Comparison of ENCODE assay signal across 11 cellular contexts in genomic region chr7:22576941-22577927, GRCh38.
A peak's percentile ranks its signal among the peaks of the same experiment; 100 is the strongest.
DNase-seq lines count a peak whose midpoint lies in the region; ATAC-seq and TF ChIP-seq lines count a peak whose summit lies in the region.
"Had no signal": no experiment of that assay in that cellular context is flagged by ENCODE, and none has a peak within 500 bp of the region (broad histone marks: within the 10 kb centered on the region; RNA-seq: fewer than 3 reads in every experiment).

No MANE protein-coding gene starts in this region.

- TF ChIP-seq EP300 in esophagus muscularis mucosa (IDR thresholded peaks at IDR 0.05) = no peak

- no peak overlapping the region for H3K27ac Mint-ChIP-seq in naive thymus-derived CD4-positive, alpha-beta T cell
- H3K27ac Mint-ChIP-seq in activated T-cell treated with anti-CD3 and anti-CD28 coated beads, Interleukin-2, amount 50 U/mL, for 72 hours = no peak overlapping the region
- H3K27ac Mint-ChIP-seq: T-helper 1 cell treated with Interleukin-12 subunit alpha and Interleukin-12 subunit beta and Interleukin-4 antibody, amounts not matched to agents 30 μg/mL and 1 μg/mL, for 36 hours had no signal

- intact Hi-C loops in esophagus muscularis mucosa (cut with DNase I) = no loop called here
- intact Hi-C loops in naive thymus-derived CD4-positive, alpha-beta T cell (cut with micrococcal nuclease) = no loop called here

- H3K4me1 ChIP-seq in esophagus muscularis mucosa = peaks cover 9 to 35% (median 27%) of the 10 kb centered on the region in 4 donors
- H3K4me1 ChIP-seq in naive thymus-derived CD4-positive, alpha-beta T cell (ENCODE audit: control insufficient read depth in 2 of 2, insufficient read depth in 2 of 2, low read length in 2 of 2) = no peaks in the 10 kb centered on the region

- peaks cover 10 to 56% (median 15%) of the 10 kb centered on the region in 5 donors for H3K27me3 Mint-ChIP-seq in naive thymus-derived CD4-positive, alpha-beta T cell
- H3K27me3 Mint-ChIP-seq in activated T-cell treated with anti-CD3 and anti-CD28 coated beads, Interleukin-2, amount 50 U/mL, for 72 hours (ENCODE audit: low read depth) = peaks cover 62% of the 10 kb centered on the region

- peaks cover 0 to 7% (median 0%) of the 10 kb centered on the region in 5 donors for H3K36me3 Mint-ChIP-seq in naive thymus-derived CD4-positive, alpha-beta T cell
- H3K36me3 Mint-ChIP-seq in activated T-cell treated with anti-CD3 and anti-CD28 coated beads, Interleukin-2, amount 50 U/mL, for 72 hours (ENCODE audit: insufficient read depth in 2 of 2) = no peaks in the 10 kb centered on the region

- H3K27ac ChIP-seq in esophagus muscularis mucosa (replicated peaks in 1 of 4) = peak overlapping the region; percentile 63 to 78 (median 68)
- H3K27ac ChIP-seq in naive thymus-derived CD4-positive, alpha-beta T cell (ENCODE audit: low read depth, low read length) = no peak overlapping the region

- H3K4me3 ChIP-seq in AG09309 (ENCODE audit: control insufficient read depth, low read depth, low read length) (no peak overlapping the region), esophagus muscularis mucosa (no peak overlapping the region)
- no peak overlapping the region for H3K4me3 ChIP-seq in naive thymus-derived CD4-positive, alpha-beta T cell (ENCODE audit: low read length)

- no peak overlapping the region for H3K4me3 Mint-ChIP-seq in naive thymus-derived CD4-positive, alpha-beta T cell
- no peak overlapping the region for H3K4me3 Mint-ChIP-seq in activated T-cell treated with anti-CD3 and anti-CD28 coated beads, Interleukin-2, amount 50 U/mL, for 72 hours
- H3K4me3 Mint-ChIP-seq: T-helper 1 cell treated with Interleukin-12 subunit alpha and Interleukin-12 subunit beta and Interleukin-4 antibody, amounts not matched to agents 30 μg/mL and 1 μg/mL, for 36 hours had no signal

- POLR2A ChIA-PET in naive thymus-derived CD4-positive, alpha-beta T cell (lab: Charles Lee) = no interaction called here

- WGBS in esophagus muscularis mucosa = 46% methylated on average over 11 of the region's 11 CpGs

- H3K9me3 ChIP-seq in esophagus muscularis mucosa = no peaks in the 10 kb centered on the region
- no peaks in the 10 kb centered on the region for H3K9me3 ChIP-seq in naive thymus-derived CD4-positive, alpha-beta T cell (ENCODE audit: control insufficient read depth in 2 of 3, low read length in 3 of 3)

- peak; percentile 100 for DNase-seq in AG09309 (ENCODE audit: low read depth)
- peak; percentile 89 for DNase-seq in NOMO-1 treated with DMSO at 0.1 percent for 48 hours (lab: John Stamatoyannopoulos, UW; ENCODE audit: unreplicated experiment)
- DNase-seq in esophagus muscularis mucosa (ENCODE audit: extremely low spot score) = no peak
- DNase-seq in naive thymus-derived CD4-positive, alpha-beta T cell = no peak
- no peak for DNase-seq in activated T-cell treated with anti-CD3 and anti-CD28 coated beads, Interleukin-2, amount 50 U/mL, for 72 hours
- no peak for DNase-seq in NCI-H187 (lab: John Stamatoyannopoulos, UW)
- DNase-seq: DMS79 treated with DMSO at 0.1 percent for 48 hours, glutamatergic neuron had no signal

- H3K9me3 Mint-ChIP-seq in naive thymus-derived CD4-positive, alpha-beta T cell = peaks cover 0 to 3% (median 0%) of the 10 kb centered on the region in 11 donors
- H3K9me3 Mint-ChIP-seq in activated T-cell treated with anti-CD3 and anti-CD28 coated beads, Interleukin-2, amount 50 U/mL, for 72 hours = peaks cover 0 to 1% of the 10 kb centered on the region in 2 donors
- H3K9me3 Mint-ChIP-seq: T-helper 1 cell treated with Interleukin-12 subunit alpha and Interleukin-12 subunit beta and Interleukin-4 antibody, amounts not matched to agents 30 μg/mL and 1 μg/mL, for 36 hours had no signal

- peak; percentile 66 for ATAC-seq in naive thymus-derived CD4-positive, alpha-beta T cell
- ATAC-seq in HG02642 (IDR thresholded peaks at IDR 0.05; ENCODE audit: poor library complexity, unreplicated experiment) = no peak
- ATAC-seq in activated T-cell treated with anti-CD3 and anti-CD28 coated beads, Interleukin-2, amount 50 U/mL, for 72 hours (replicated peaks in 1 of 2) = no peak
- no peak for ATAC-seq in HG03175 (IDR thresholded peaks at IDR 0.05; ENCODE audit: unreplicated experiment)

- CTCF ChIA-PET in naive thymus-derived CD4-positive, alpha-beta T cell (lab: Charles Lee) = interaction anchor here (0.9 kb wide), 1 partner anchor 53 kb away, joined by 3 read pairs; no protein-coding TSS in a partner anchor

- peaks cover 0 to 22% (median 0%) of the 10 kb centered on the region in 4 donors for H3K36me3 ChIP-seq in esophagus muscularis mucosa
- H3K36me3 ChIP-seq in naive thymus-derived CD4-positive, alpha-beta T cell (ENCODE audit: control insufficient read depth in 2 of 3, insufficient read depth in 3 of 3, low read length in 3 of 3) = no peaks in the 10 kb centered on the region

- no peaks in the 10 kb centered on the region for H3K27me3 ChIP-seq in esophagus muscularis mucosa
- no peaks in the 10 kb centered on the region for H3K27me3 ChIP-seq in naive thymus-derived CD4-positive, alpha-beta T cell (ENCODE audit: control insufficient read depth in 2 of 2, insufficient read depth in 2 of 2, low read length in 2 of 2)

- peaks cover 0 to 10% (median 0%) of the 10 kb centered on the region in 7 donors for H3K4me1 Mint-ChIP-seq in naive thymus-derived CD4-positive, alpha-beta T cell
- no peaks in the 10 kb centered on the region for H3K4me1 Mint-ChIP-seq in activated T-cell treated with anti-CD3 and anti-CD28 coated beads, Interleukin-2, amount 50 U/mL, for 72 hours (ENCODE audit: low read depth)

- TF ChIP-seq POLR2A in esophagus muscularis mucosa (IDR thresholded peaks at IDR 0.05; ENCODE audit: low read depth) = no peak

- TF ChIP-seq CTCF in AG09309 (IDR thresholded peaks at IDR 0.05; ENCODE audit: control insufficient read depth, insufficient read depth, low read depth, low read length, missing control alignments) (no peak), esophagus muscularis mucosa (IDR thresholded peaks at IDR 0.05) (no peak)

Comparison
In these comparisons a context has a peak if more than half of its experiments do, and no peak if none do; other contexts are left out.
1. DNase-seq: peak in AG09309 (single experiment) and NOMO-1 treated with DMSO at 0.1 percent for 48 hours (single experiment); none in esophagus muscularis mucosa (single experiment), naive thymus-derived CD4-positive, alpha-beta T cell (0 of 9), activated T-cell treated with anti-CD3 and anti-CD28 coated beads, Interleukin-2, amount 50 U/mL, for 72 hours (0 of 2) and NCI-H187 (0 of 2).